ENCODE assay signal across 8 cellular contexts in the genomic region with DNA sequence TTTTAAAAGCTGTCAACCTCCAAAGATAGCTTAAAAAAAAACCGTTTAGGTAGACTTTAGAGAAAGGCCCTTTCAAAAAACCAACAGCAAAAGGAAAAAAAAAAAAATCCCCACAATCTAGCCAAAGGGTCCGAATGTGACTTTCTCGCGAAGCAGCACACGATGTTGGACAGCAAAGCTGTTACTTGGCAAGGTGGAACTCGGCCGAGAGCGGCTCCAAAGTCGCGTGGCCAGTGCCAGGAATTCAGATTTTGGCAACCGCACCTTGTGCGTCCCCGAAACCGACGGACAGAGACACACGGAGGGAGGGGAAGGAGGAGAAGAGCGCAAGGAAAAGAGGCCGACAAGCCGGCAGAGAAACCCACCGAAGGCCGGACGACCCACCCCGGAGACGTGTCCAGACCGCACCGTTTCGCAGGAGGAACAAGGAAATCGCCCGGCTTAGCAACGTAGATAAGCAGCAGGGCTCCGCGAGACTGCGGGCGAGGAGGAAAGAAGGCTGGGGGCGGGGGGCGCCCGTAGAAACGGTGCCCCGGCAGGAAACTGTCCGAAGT.
DNase-seq lines count a peak whose midpoint lies in the region; ATAC-seq and TF ChIP-seq lines count a peak whose summit lies in the region.

No MANE protein-coding gene starts in this region.

- H3K36me3 ChIP-seq in HUES6 (ENCODE audit: control insufficient read depth, insufficient read depth, low read length) (no peaks in the 10 kb centered on the region), gastroesophageal sphincter (no peaks in the 10 kb centered on the region)

- peak; percentile 36 for DNase-seq in CD1c-positive myeloid dendritic cell (ENCODE audit: extremely low spot score)
- peak; percentile 15 for DNase-seq in activated CD8-positive, alpha-beta T cell treated with anti-CD3 and anti-CD28 coated beads for 36 hours
- DNase-seq in non-pigmented ciliary epithelial cell (ENCODE audit: low read depth) = peak; percentile 28
- no peak for DNase-seq in NCI-H2171 treated with DMSO at 0.1 percent for 48 hours (lab: John Stamatoyannopoulos, UW)

- peak overlapping the region; percentile 80 for H3K9ac ChIP-seq in HUES6 (ENCODE audit: low read length)

- no peak for ATAC-seq in activated CD8-positive, alpha-beta T cell treated with anti-CD3 and anti-CD28 coated beads for 36 hours
- ATAC-seq in gastroesophageal sphincter = peak; percentile 61
- ATAC-seq in HG03280 (IDR thresholded peaks at IDR 0.05; ENCODE audit: unreplicated experiment) = no peak
- no peak for ATAC-seq in HG02798 (IDR thresholded peaks at IDR 0.05; ENCODE audit: poor library complexity, unreplicated experiment)

- no peak overlapping the region for H3K27ac Mint-ChIP-seq in activated CD8-positive, alpha-beta T cell treated with anti-CD3 and anti-CD28 coated beads for 36 hours

- H3K27ac ChIP-seq in HUES6 (ENCODE audit: low read depth, low read length) (no peak overlapping the region), gastroesophageal sphincter (peak overlapping the region; percentile 79 to 95 (median 85))

- H3K4me1 ChIP-seq in HUES6 (ENCODE audit: control insufficient read depth, insufficient read depth, low read length) (peaks cover 16% of the 10 kb centered on the region), gastroesophageal sphincter (peaks cover 0 to 49% (median 3%) of the 10 kb centered on the region in 3 donors)

- H3K27me3 Mint-ChIP-seq in activated CD8-positive, alpha-beta T cell treated with anti-CD3 and anti-CD28 coated beads for 36 hours = peaks cover 64% of the 10 kb centered on the region

- peak in 1 of 2 donors; percentile 32 for TF ChIP-seq POLR2A in gastroesophageal sphincter (IDR thresholded peaks at IDR 0.05)

- no peak for TF ChIP-seq EP300 in gastroesophageal sphincter (IDR thresholded peaks at IDR 0.05)

- H3K9me3 ChIP-seq in HUES6 (ENCODE audit: control insufficient read depth, insufficient read depth, low read depth, low read length) (no peaks in the 10 kb centered on the region), gastroesophageal sphincter (no peaks in the 10 kb centered on the region)

- CTCF ChIA-PET in activated CD8-positive, alpha-beta T cell treated with anti-CD3 and anti-CD28 coated beads for 36 hours (lab: Charles Lee) = interaction anchor here (5.0 kb wide), 1 partner anchor 522 kb away, joined by 52 read pairs; no protein-coding TSS in a partner anchor

- WGBS in gastroesophageal sphincter (ENCODE audit: low coverage in 1 of 2), 2 donors = 0 to 2% methylated on average over 36 to 40 of the region's 40 CpGs

- peaks cover 16% of the 10 kb centered on the region for H3K4me1 Mint-ChIP-seq in activated CD8-positive, alpha-beta T cell treated with anti-CD3 and anti-CD28 coated beads for 36 hours (ENCODE audit: low read depth)

- no peaks in the 10 kb centered on the region for H3K36me3 Mint-ChIP-seq in activated CD8-positive, alpha-beta T cell treated with anti-CD3 and anti-CD28 coated beads for 36 hours (ENCODE audit: low read depth)

- TF ChIP-seq CTCF in activated CD8-positive, alpha-beta T cell treated with anti-CD3 and anti-CD28 coated beads for 36 hours (IDR thresholded peaks at IDR 0.05) = no peak
- no peak for TF ChIP-seq CTCF in gastroesophageal sphincter (IDR thresholded peaks at IDR 0.05)

- POLR2A ChIA-PET in activated CD8-positive, alpha-beta T cell treated with anti-CD3 and anti-CD28 coated beads for 36 hours (lab: Charles Lee) = no interaction called here

- H3K4me3 ChIP-seq in HUES6 (ENCODE audit: low read depth, low read length) (peak overlapping the region; percentile 68), gastroesophageal sphincter (peak overlapping the region; percentile 55 to 99)

- no peaks in the 10 kb centered on the region for H3K9me3 Mint-ChIP-seq in activated CD8-positive, alpha-beta T cell treated with anti-CD3 and anti-CD28 coated beads for 36 hours

- H3K27me3 ChIP-seq in HUES6 (ENCODE audit: control insufficient read depth, insufficient read depth, low read length) (peaks cover 66% of the 10 kb centered on the region), gastroesophageal sphincter (peaks cover 68% of the 10 kb centered on the region)

- peak overlapping the region; percentile 36 for H3K4me3 Mint-ChIP-seq in activated CD8-positive, alpha-beta T cell treated with anti-CD3 and anti-CD28 coated beads for 36 hours

- intact Hi-C loops in activated CD8-positive, alpha-beta T cell treated with anti-CD3 and anti-CD28 coated beads for 36 hours (cut with micrococcal nuclease) = loop anchor here (5.0 kb wide), 1 partner anchor 596 kb away; no protein-coding TSS in a partner anchor
